ENCODE assay signal across 21 cellular contexts in genomic region chr3:186964071-186964470, GRCh38. TPM values are rescaled to one million over a fixed set of nuclear protein-coding genes. Genes with fewer than 3 reads are reported as not detected.
DNase-seq lines count a peak whose midpoint lies in the region; ATAC-seq and TF ChIP-seq lines count a peak whose summit lies in the region.
"Had no signal": no experiment of that assay in that cellular context is flagged by ENCODE, and none has a peak within 500 bp of the region (broad histone marks: within the 10 kb centered on the region; RNA-seq: fewer than 3 reads in every experiment).

No MANE protein-coding gene starts in this region.

- TF ChIP-seq CTCF in CD8-positive, alpha-beta T cell (IDR thresholded peaks at IDR 0.05) = no peak
- TF ChIP-seq CTCF in H9 (conservative IDR thresholded peaks at IDR 0.05) (no peak), ascending aorta (IDR thresholded peaks at IDR 0.05) (no peak), nephron progenitor cell (IDR thresholded peaks at IDR 0.05) (no peak)

- no peaks in the 10 kb centered on the region; the same call in 1 of the 2 replicates for H3K79me2 ChIP-seq in H9 (ENCODE audit: insufficient read depth, low read length)

- H3K4me1 Mint-ChIP-seq in CD8-positive, alpha-beta T cell (ENCODE audit: low read depth) = peaks cover 42% of the 10 kb centered on the region
- H3K4me1 Mint-ChIP-seq in H9 (peaks cover 74 to 77% of the 10 kb centered on the region in 2 experiments), nephron progenitor cell (peaks cover 29% of the 10 kb centered on the region)

- H3K23me2 ChIP-seq in H9 (ENCODE audit: insufficient read length, low read depth, low read length, poor library complexity, severe bottlenecking) = no peaks in the 10 kb centered on the region

- H3T11ph ChIP-seq in H9 (ENCODE audit: low read length) = no peak overlapping the region

- no peaks in the 10 kb centered on the region for H3K9me3 ChIP-seq in CD8-positive, alpha-beta T cell (ENCODE audit: low read length)
- H3K9me3 ChIP-seq in H9 (ENCODE audit: control insufficient read depth, low read depth, low read length) (no peaks in the 10 kb centered on the region), ascending aorta (no peaks in the 10 kb centered on the region)
- H3K9me3 ChIP-seq: stomach had no signal

- H2AFZ ChIP-seq in H9 (ENCODE audit: low read length) = no peak overlapping the region

- no peaks in the 10 kb centered on the region for H3K27me3 Mint-ChIP-seq in CD8-positive, alpha-beta T cell (ENCODE audit: low read depth)
- H3K27me3 Mint-ChIP-seq in H9 (ENCODE audit: low read depth) (no peaks in the 10 kb centered on the region), nephron progenitor cell (ENCODE audit: low read depth, poor library complexity) (peaks cover 3% of the 10 kb centered on the region)

- H2BK15ac ChIP-seq in H9 (ENCODE audit: low read depth, low read length) = no peak overlapping the region

- H3K27me3 ChIP-seq in CD8-positive, alpha-beta T cell (ENCODE audit: insufficient read depth, low read length) = no peaks in the 10 kb centered on the region
- H3K27me3 ChIP-seq in H9 (ENCODE audit: insufficient read depth, low read length) (no peaks in the 10 kb centered on the region), ascending aorta (no peaks in the 10 kb centered on the region)
- H3K27me3 ChIP-seq: stomach had no signal

- no peak overlapping the region for H3K18ac ChIP-seq in H9 (ENCODE audit: insufficient read length, low read depth, low read length)

- no peaks in the 10 kb centered on the region for H4K20me1 ChIP-seq in H9 (ENCODE audit: control insufficient read depth, insufficient read depth, insufficient read length)

- H2AK5ac ChIP-seq in H9 (ENCODE audit: insufficient read length, low read length) = no peak overlapping the region

- H3K4ac ChIP-seq in H9 (ENCODE audit: low read depth, low read length) = no peak overlapping the region

- POLR2A ChIA-PET in CD8-positive, alpha-beta T cell (lab: Charles Lee) = no interaction called here

- H3K4me2 ChIP-seq in H9 (ENCODE audit: insufficient read depth, insufficient read length, low read length) = peak overlapping the region; percentile 28

- DNase-seq in CD8-positive, alpha-beta T cell = no peak
- no peak for DNase-seq in H9
- DNase-seq in ascending aorta (ENCODE audit: low spot score in 2 of 2) = no peak
- peak; percentile 34 for DNase-seq in left kidney (ENCODE audit: low read depth, low spot score)
- DNase-seq in nephron progenitor cell = no peak
- DNase-seq in GDM1 (lab: John Stamatoyannopoulos, UW) = no peak
- DNase-seq in UCSD-AML1 (lab: John Stamatoyannopoulos, UW; ENCODE audit: unreplicated experiment) = no peak
- DNase-seq in ecto neural progenitor cell (ENCODE audit: low spot score) = no peak
- DNase-seq: activated CD4-positive, alpha-beta T cell treated with anti-CD3 and anti-CD28 coated beads, Interleukin-2, amount 50 U/mL, for 1 hour; activated CD8-positive, alpha-beta memory T cell treated with anti-CD3 and anti-CD28 coated beads, Interleukin-2, amount 50 U/mL, for 48 hours; activated naive CD4-positive, alpha-beta T cell; amniotic stem cell; cortex of kidney; DND-41; head of caudate nucleus; mammary epithelial cell; NCI-H1105; NCI-H2081 treated with DMSO at 0.1 percent for 48 hours; stimulated activated CD4-positive, alpha-beta T cell treated with anti-CD3 and anti-CD28 coated beads, Interleukin-4, amount 100 ng/mL, for 24 hours; stomach had no signal

- no peaks in the 10 kb centered on the region for H3K4me1 ChIP-seq in CD8-positive, alpha-beta T cell (ENCODE audit: insufficient read depth, low read length)
- H3K4me1 ChIP-seq in H9 (ENCODE audit: insufficient read depth, low read length) (peaks cover 17% of the 10 kb centered on the region; the same call in 1 of the 2 replicates), ascending aorta (peaks cover 0 to 27% of the 10 kb centered on the region in 2 donors)
- H3K4me1 ChIP-seq: stomach had no signal

- H3K14ac ChIP-seq in H9 (ENCODE audit: insufficient read depth, low read length) = no peak overlapping the region

- H2BK120ac ChIP-seq in H9 (ENCODE audit: low read depth, low read length, poor library complexity, severe bottlenecking) = no peak overlapping the region

- no peak overlapping the region for H2BK12ac ChIP-seq in H9 (ENCODE audit: insufficient read length, low read depth, low read length)

- peak overlapping the region; percentile 9 for H2BK5ac ChIP-seq in H9 (ENCODE audit: insufficient read length, low read length)

- H3K23ac ChIP-seq in H9 (ENCODE audit: insufficient read length, low read depth, low read length) = no peak overlapping the region

- no peak overlapping the region for H2BK20ac ChIP-seq in H9 (ENCODE audit: low read depth, low read length, poor library complexity, severe bottlenecking)

- CTCF ChIA-PET in CD8-positive, alpha-beta T cell (lab: Charles Lee) = interaction anchor here (1.3 kb wide), 1 partner anchor 201 kb away, joined by 3 read pairs; no protein-coding TSS in a partner anchor

- intact Hi-C loops in CD8-positive, alpha-beta T cell (cut with DNase I, micrococcal nuclease) = no loop called here
- intact Hi-C loops in ascending aorta (cut with DNase I) = no loop called here

- H3K4me3 Mint-ChIP-seq in CD8-positive, alpha-beta T cell = no peak overlapping the region
- H3K4me3 Mint-ChIP-seq in H9 = peak overlapping the region in 1 of 2 experiments; percentile 62; a peak in 1 of 5 replicates
- H3K4me3 Mint-ChIP-seq in nephron progenitor cell = no peak overlapping the region

- no peak overlapping the region for H3K4me3 ChIP-seq in CD8-positive, alpha-beta T cell (ENCODE audit: low read depth, low read length)
- H3K4me3 ChIP-seq in ascending aorta = no peak overlapping the region
- H3K4me3 ChIP-seq: stomach had no signal

- peak overlapping the region; percentile 22 for H3K27ac Mint-ChIP-seq in CD8-positive, alpha-beta T cell
- peak overlapping the region; percentile 84 to 98 (median 96) for H3K27ac Mint-ChIP-seq in H9
- no peak overlapping the region for H3K27ac Mint-ChIP-seq in nephron progenitor cell

- no peaks in the 10 kb centered on the region for H3K9me3 Mint-ChIP-seq in CD8-positive, alpha-beta T cell
- H3K9me3 Mint-ChIP-seq in H9 (no peaks in the 10 kb centered on the region), nephron progenitor cell (no peaks in the 10 kb centered on the region)

- H3K9ac ChIP-seq in H9 (ENCODE audit: extremely low read depth, insufficient read length, low read length) = no peak overlapping the region

- H3K27ac ChIP-seq in CD8-positive, alpha-beta T cell (ENCODE audit: low read depth, low read length) = no peak overlapping the region
- H3K27ac ChIP-seq in H9 (ENCODE audit: insufficient read length, low read depth, low read length) (peak overlapping the region; percentile 88), ascending aorta (peak overlapping the region; percentile 1 to 4)
- H3K27ac ChIP-seq: VCaP had no signal

- H3K56ac ChIP-seq in H9 (ENCODE audit: insufficient read length, low read depth, low read length) = no peak overlapping the region

- no CpG with 5 or more reads among the region's 6 CpGs for WGBS in H9 (ENCODE audit: extremely low coverage, insufficient read length, low lambda C conversion rate)

- no peaks in the 10 kb centered on the region for H3K79me1 ChIP-seq in H9 (ENCODE audit: insufficient read depth, low read depth, low read length, poor library complexity, severe bottlenecking)

- H3K36me3 Mint-ChIP-seq in CD8-positive, alpha-beta T cell = peaks cover 71% of the 10 kb centered on the region
- H3K36me3 Mint-ChIP-seq in H9 (ENCODE audit: insufficient read depth in 1 of 3, low read depth in 3 of 3) (peaks cover 22 to 61% (median 44%) of the 10 kb centered on the region in 3 experiments), nephron progenitor cell (ENCODE audit: low read depth) (peaks cover 78% of the 10 kb centered on the region)

- H4K8ac ChIP-seq in H9 (replicated peaks; ENCODE audit: insufficient read length, low read depth, low read length) = no peak overlapping the region

- peaks cover 18% of the 10 kb centered on the region for H3K36me3 ChIP-seq in CD8-positive, alpha-beta T cell (ENCODE audit: insufficient read depth, low read length)
- peaks cover 7 to 15% of the 10 kb centered on the region in 2 donors for H3K36me3 ChIP-seq in ascending aorta

- peak overlapping the region; percentile 13 for H4K5ac ChIP-seq in H9 (ENCODE audit: insufficient read length, low read depth, low read length)

- ATAC-seq in CD8-positive, alpha-beta T cell = no peak

- no peak overlapping the region for H4K91ac ChIP-seq in H9 (ENCODE audit: insufficient read length, low read depth, low read length)

RNA-seq across cellular contexts. Expression of gene ST6GAL1, which starts 33.7 kb away (rescaled TPM):
- total RNA-seq in CD8-positive, alpha-beta T cell = 10 to 100 TPM; 23.1 to 28.5 TPM
- total RNA-seq in H9 (2021) = 139 and 141 TPM in 2 replicates
- total RNA-seq in ascending aorta = 59.9 TPM
